In the genomic region with DNA sequence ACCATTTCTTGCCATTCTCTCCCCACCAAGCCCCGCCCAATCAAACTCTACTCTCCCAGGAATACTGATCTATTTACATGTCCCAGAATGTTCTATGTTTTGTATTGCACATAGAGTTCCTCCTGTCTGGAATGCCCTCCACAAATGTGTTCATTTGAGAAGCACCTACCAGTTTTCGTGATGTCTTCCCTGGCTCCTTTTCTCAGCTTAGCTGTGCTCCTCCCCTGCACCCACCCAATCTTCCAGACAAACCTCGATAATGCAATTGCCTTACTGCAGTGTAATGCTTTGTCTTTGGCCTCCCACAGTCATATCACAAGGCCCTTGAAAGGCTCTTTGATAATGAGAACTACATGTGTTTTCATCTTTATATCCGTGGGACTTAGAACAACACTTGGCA, we compare ENCODE assay signal across 20 cellular contexts.
DNase-seq lines count a peak whose midpoint lies in the region; ATAC-seq, FAIRE-seq and TF ChIP-seq lines count a peak whose summit lies in the region.
"Had no signal": no experiment of that assay in that cellular context is flagged by ENCODE, and none has a peak within 500 bp of the region (broad histone marks: within the 10 kb centered on the region; RNA-seq: fewer than 3 reads in every experiment).

No MANE protein-coding gene starts in this region.

- intact Hi-C loops in HepG2 (cut with micrococcal nuclease; ENCODE audit: unreplicated experiment): loop anchor here (1.0 to 2.0 kb wide), 2 partner anchors 88 to 177 kb away; no protein-coding TSS in a partner anchor
- intact Hi-C loops in right lobe of liver (cut with DNase I): no loop called here
- intact Hi-C loops in PC-9 (cut with micrococcal nuclease; ENCODE audit: unreplicated experiment): loop anchor here (1.0 to 10.0 kb wide), 6 partner anchors 44 to 370 kb away; a partner anchor contains a TSS

- peak overlapping the region; percentile 58 for H3K27ac ChIP-seq in HepG2 (ENCODE audit: extremely low read length, insufficient read depth, low read length)
- no peak overlapping the region for H3K27ac ChIP-seq in right lobe of liver
- H3K27ac ChIP-seq in PC-9: peak overlapping the region; percentile 79
- H3K27ac ChIP-seq: BLaER1 had no signal

- no peak overlapping the region for H3K4me3 ChIP-seq in HepG2 (replicated peaks in 1 of 3; ENCODE audit: insufficient read depth in 1 of 3, low read depth in 2 of 3, low read length in 3 of 3)
- no peak overlapping the region for H3K4me3 ChIP-seq in right lobe of liver
- H3K4me3 ChIP-seq in PC-9: no peak overlapping the region
- H3K4me3 ChIP-seq: BLaER1 had no signal

- H3K27me3 ChIP-seq in HepG2 (ENCODE audit: control insufficient read depth in 1 of 2, insufficient read depth in 2 of 2, low read length in 2 of 2): no peaks in the 10 kb centered on the region
- H3K27me3 ChIP-seq in right lobe of liver: no peaks in the 10 kb centered on the region
- no peaks in the 10 kb centered on the region for H3K27me3 ChIP-seq in PC-9 (ENCODE audit: insufficient read depth, low read depth)
- H3K27me3 ChIP-seq: BLaER1 had no signal

- H3K27me3 Mint-ChIP-seq in memory B cell: no peaks in the 10 kb centered on the region
- H3K27me3 Mint-ChIP-seq: CD4-positive, alpha-beta memory T cell had no signal

- H3K4me2 ChIP-seq in HepG2 (ENCODE audit: low read depth, low read length): peak overlapping the region; percentile 64
- peak overlapping the region; percentile 54 for H3K4me2 ChIP-seq in PC-9
- H3K4me2 ChIP-seq: BLaER1 had no signal

- H3K4me1 Mint-ChIP-seq in memory B cell: peaks cover 32% of the 10 kb centered on the region

- peaks cover 6% of the 10 kb centered on the region for H3K9me3 Mint-ChIP-seq in memory B cell
- H3K9me3 Mint-ChIP-seq: HFFc6 had no signal

- TF ChIP-seq EP300 in HepG2 (IDR thresholded peaks at IDR 0.05; ENCODE audit: low read depth in 2 of 2, low read length in 2 of 2): no peak
- TF ChIP-seq EP300 in HepG2 (CRISPR knock-in tag; IDR thresholded peaks at IDR 0.05; ENCODE audit: borderline replicate concordance): no peak

- H3K36me3 Mint-ChIP-seq in memory B cell: peaks cover 4% of the 10 kb centered on the region
- H3K36me3 Mint-ChIP-seq: CD4-positive, alpha-beta memory T cell had no signal

- H3K79me2 ChIP-seq in HepG2 (ENCODE audit: insufficient read depth, low read length): no peaks in the 10 kb centered on the region
- no peaks in the 10 kb centered on the region for H3K79me2 ChIP-seq in PC-9 (ENCODE audit: low read depth)

- H3F3A ChIP-seq in PC-9 (ENCODE audit: insufficient read depth, low read depth): peaks cover 32% of the 10 kb centered on the region

- H3K4me1 ChIP-seq in HepG2 (ENCODE audit: insufficient read depth, low read length) (peaks cover 40% of the 10 kb centered on the region), right lobe of liver (no peaks in the 10 kb centered on the region), PC-9 (replicated peaks; ENCODE audit: insufficient read depth) (peaks cover 30% of the 10 kb centered on the region)

- H3K36me3 ChIP-seq in HepG2 (replicated peaks in 1 of 2; ENCODE audit: control insufficient read depth in 1 of 2, insufficient read depth in 2 of 2, low read length in 2 of 2): no peaks in the 10 kb centered on the region
- no peaks in the 10 kb centered on the region for H3K36me3 ChIP-seq in right lobe of liver
- no peaks in the 10 kb centered on the region for H3K36me3 ChIP-seq in PC-9 (ENCODE audit: low read depth)
- H3K36me3 ChIP-seq: BLaER1 had no signal

- CTCF ChIA-PET in HepG2 (lab: Yijun Ruan, JAX; ENCODE audit: low intra/inter-chr PET ratio, low total read pairs) (no interaction called here), PC-9 (lab: Charles Lee) (interaction anchor here (0.9 to 1.2 kb wide), 4 partner anchors 96 to 222 kb away, joined by 3 to 5 read pairs (median 4); no protein-coding TSS in a partner anchor)

- no peak for TF ChIP-seq RAD21 in HepG2 (CRISPR knock-in tag; IDR thresholded peaks at IDR 0.05)

- ATAC-seq in HepG2 (no peak), right lobe of liver (no peak), memory B cell (ENCODE audit: low read depth) (no peak), GM18517 (IDR thresholded peaks at IDR 0.05; ENCODE audit: unreplicated experiment) (no peak), HG02885 (IDR thresholded peaks at IDR 0.05; ENCODE audit: poor library complexity, unreplicated experiment) (no peak)
- ATAC-seq: HCT116 had no signal

- H3K27ac Mint-ChIP-seq in memory B cell: peak overlapping the region; percentile 2
- H3K27ac Mint-ChIP-seq: CD14-positive monocyte, HFFc6 had no signal

- TF ChIP-seq CTCF in HepG2 (CRISPR knock-in tag; IDR thresholded peaks at IDR 0.05) (no peak), right lobe of liver (IDR thresholded peaks at IDR 0.05) (no peak), PC-9 (conservative IDR thresholded peaks at IDR 0.05) (no peak), GM20000 (IDR thresholded peaks at IDR 0.05; ENCODE audit: extremely low read depth, missing control alignments) (no peak)

- H3K4me3 Mint-ChIP-seq in memory B cell: no peak overlapping the region
- H3K4me3 Mint-ChIP-seq: CD14-positive monocyte; CD4-positive, alpha-beta memory T cell; HFFc6 had no signal

- POLR2A ChIA-PET in HepG2 (lab: Yijun Ruan, JAX) (interaction anchor here (0.9 to 2.0 kb wide), 10 partner anchors 10 to 119 kb away, joined by 3 to 19 read pairs (median 6); no protein-coding TSS in a partner anchor), PC-9 (lab: Charles Lee; ENCODE audit: unreplicated experiment) (interaction anchor here (0.6 to 0.7 kb wide), 2 partner anchors 43 to 448 kb away, joined by 3 to 4 read pairs; no protein-coding TSS in a partner anchor)

- FAIRE-seq in HepG2 (lab: Jason Lieb, UNC) (no peak), urothelium cell line (lab: Jason Lieb, UNC) (peak; percentile 13)
- FAIRE-seq: G401.6, GM12891, HTR-8/SVneo had no signal

- H2AFZ ChIP-seq in HepG2 (ENCODE audit: low read length) (no peak overlapping the region), PC-9 (no peak overlapping the region; the same call in 1 of the 2 replicates)

- no peak for DNase-seq in HepG2 (ENCODE audit: low spot score)
- no peak for DNase-seq in right lobe of liver
- no peak for DNase-seq in PC-9
- DNase-seq in memory B cell (ENCODE audit: low spot score in 2 of 2): no peak
- DNase-seq in urothelium cell line (ENCODE audit: low spot score): no peak
- DNase-seq in GM20000 (ENCODE audit: low spot score): no peak
- DNase-seq: 8988T; CD4-positive, alpha-beta memory T cell; DMS53; GOT3; H7; HFFc6 had no signal

- TF ChIP-seq POLR2A in HepG2 (IDR thresholded peaks at IDR 0.05; ENCODE audit: insufficient read depth in 1 of 2, low read depth in 2 of 2, low read length in 2 of 2) (no peak), right lobe of liver (IDR thresholded peaks at IDR 0.05) (no peak)

- no peaks in the 10 kb centered on the region for H3K9me2 ChIP-seq in PC-9 (ENCODE audit: insufficient read depth)

- H3K9me3 ChIP-seq in HepG2 (ENCODE audit: low read length) (no peaks in the 10 kb centered on the region), right lobe of liver (no peaks in the 10 kb centered on the region), PC-9 (ENCODE audit: insufficient read depth, low read depth) (no peaks in the 10 kb centered on the region; the same call in 1 of the 2 replicates)

- BruUV-seq in HepG2 (replicated peaks; lab: Mats Ljungman, UMichigan) (no TSS peak), PC-9 (replicated peaks; lab: Mats Ljungman, UMichigan) (no TSS peak)

- in situ Hi-C loops in HepG2 (cut with HindIII; ENCODE audit: extremely low pct_ligation_motif_present, low pct_unique_long_range_greater_than_20kb): no loop called here

- no peak overlapping the region; the same call in 1 of the 2 replicates for H3K9ac ChIP-seq in HepG2 (ENCODE audit: insufficient read depth, low read depth, low read length)
- H3K9ac ChIP-seq: BLaER1 had no signal

- H4K20me1 ChIP-seq in HepG2 (ENCODE audit: insufficient read depth, low read length) (no peaks in the 10 kb centered on the region), PC-9 (ENCODE audit: insufficient read depth) (no peaks in the 10 kb centered on the region)
- H4K20me1 ChIP-seq: BLaER1 had no signal

- 68% methylated on average over 4 of the region's 4 CpGs for WGBS in HepG2 (ENCODE audit: low lambda C conversion rate)
- WGBS in right lobe of liver (ENCODE audit: insufficient coverage, low coverage, low lambda C conversion rate, missing lambda C conversion rate): 84% methylated on average over 4 of the region's 4 CpGs

TF ChIP-seq in HepG2, 621 proteins besides CTCF, POLR2A, EP300 and RAD21 (continues in another document):
- peak; percentile 2 for TF ChIP-seq SKI (IDR thresholded peaks at IDR 0.05; ENCODE audit: partially characterized antibody)
- TF ChIP-seq, protein P1, sequence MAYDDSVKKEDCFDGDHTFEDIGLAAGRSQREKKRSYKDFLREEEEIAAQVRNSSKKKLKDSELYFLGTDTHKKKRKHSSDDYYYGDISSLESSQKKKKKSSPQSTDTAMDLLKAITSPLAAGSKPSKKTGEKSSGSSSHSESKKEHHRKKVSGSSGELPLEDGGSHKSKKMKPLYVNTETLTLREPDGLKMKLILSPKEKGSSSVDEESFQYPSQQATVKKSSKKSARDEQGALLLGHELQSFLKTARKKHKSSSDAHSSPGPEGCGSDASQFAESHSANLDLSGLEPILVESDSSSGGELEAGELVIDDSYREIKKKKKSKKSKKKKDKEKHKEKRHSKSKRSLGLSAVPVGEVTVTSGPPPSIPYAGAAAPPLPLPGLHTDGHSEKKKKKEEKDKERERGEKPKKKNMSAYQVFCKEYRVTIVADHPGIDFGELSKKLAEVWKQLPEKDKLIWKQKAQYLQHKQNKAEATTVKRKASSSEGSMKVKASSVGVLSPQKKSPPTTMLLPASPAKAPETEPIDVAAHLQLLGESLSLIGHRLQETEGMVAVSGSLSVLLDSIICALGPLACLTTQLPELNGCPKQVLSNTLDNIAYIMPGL (CRISPR knock-in tag; IDR thresholded peaks at IDR 0.05; ENCODE audit: borderline replicate concordance in 1 of 2, low read depth in 1 of 2): 0 out of 4 replicates have a peak, but pooled peaks of 1 of the 2 experiments have one; percentile 12
- TF ChIP-seq HOXA5 (CRISPR knock-in tag; IDR thresholded peaks at IDR 0.05): no peak
- no peak for TF ChIP-seq MIER3 (CRISPR knock-in tag; IDR thresholded peaks at IDR 0.05; ENCODE audit: borderline replicate concordance)
- TF ChIP-seq, protein P2, sequence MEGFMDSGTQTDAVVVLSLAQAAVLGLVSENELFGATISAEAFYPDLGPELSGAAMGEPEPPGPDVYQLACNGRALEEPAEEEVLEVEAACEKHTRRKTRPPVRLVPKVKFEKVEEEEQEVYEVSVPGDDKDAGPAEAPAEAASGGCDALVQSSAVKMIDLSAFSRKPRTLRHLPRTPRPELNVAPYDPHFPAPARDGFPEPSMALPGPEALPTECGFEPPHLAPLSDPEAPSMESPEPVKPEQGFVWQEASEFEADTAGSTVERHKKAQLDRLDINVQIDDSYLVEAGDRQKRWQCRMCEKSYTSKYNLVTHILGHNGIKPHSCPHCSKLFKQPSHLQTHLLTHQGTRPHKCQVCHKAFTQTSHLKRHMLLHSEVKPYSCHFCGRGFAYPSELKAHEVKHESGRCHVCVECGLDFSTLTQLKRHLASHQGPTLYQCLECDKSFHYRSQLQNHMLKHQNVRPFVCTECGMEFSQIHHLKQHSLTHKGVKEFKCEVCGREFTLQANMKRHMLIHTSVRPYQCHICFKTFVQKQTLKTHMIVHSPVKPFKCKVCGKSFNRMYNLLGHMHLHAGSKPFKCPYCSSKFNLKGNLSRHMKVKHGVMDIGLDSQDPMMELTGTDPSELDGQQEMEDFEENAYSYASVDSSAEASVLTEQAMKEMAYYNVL (CRISPR knock-in tag; IDR thresholded peaks at IDR 0.05; ENCODE audit: borderline replicate concordance): peak; percentile 7; the same call in 1 of the 2 replicates

Comparison
In these comparisons a context has a peak if more than half of its experiments do, and no peak if none do; other contexts are left out.
1. H3K27ac ChIP-seq: peak in HepG2 (single experiment) and PC-9 (single experiment); none in right lobe of liver (0 of 3).
2. intact Hi-C loops: an anchor here in HepG2 (1.0 to 2.0 kb wide) and PC-9 (1.0 to 10.0 kb wide); none called in right lobe of liver.